In the genomic region with DNA sequence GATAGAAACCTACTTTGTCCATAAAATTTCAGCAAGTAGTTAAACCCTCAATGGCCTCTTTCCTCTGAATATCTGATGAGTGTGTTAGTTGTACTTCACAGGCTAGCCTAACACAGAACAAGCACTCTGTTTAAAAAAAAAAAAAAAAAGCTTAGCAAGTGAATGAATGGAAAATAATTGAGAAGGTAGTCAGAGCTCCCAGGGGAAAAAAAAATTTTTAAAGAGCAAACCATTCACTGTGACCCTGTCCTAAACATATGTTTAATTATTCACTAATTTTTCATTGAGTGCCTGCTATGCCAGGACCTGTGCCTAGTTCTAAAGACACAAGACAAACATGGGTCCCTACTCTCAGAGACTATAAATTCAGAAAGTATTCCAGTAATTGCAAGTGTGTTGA, we compare ENCODE assay signal across 16 cellular contexts.
"Had no signal": no experiment of that assay in that cellular context is flagged by ENCODE, and none has a peak within 500 bp of the region (broad histone marks: within the 10 kb centered on the region; RNA-seq: fewer than 3 reads in every experiment).

No MANE protein-coding gene starts in this region.

- H3K4me1 Mint-ChIP-seq: activated B cell treated with CpG ODN at 0.5 μM for 24 hours; activated CD4-positive, alpha-beta memory T cell treated with anti-CD3 and anti-CD28 coated beads, Interleukin-2, amount 10 ng/mL, durations not matched to agents 7 days and 5 days; activated CD8-positive, alpha-beta memory T cell treated with anti-CD3 and anti-CD28 coated beads, Interleukin-2, amount 10 ng/mL, durations not matched to agents 7 days and 5 days; naive thymus-derived CD4-positive, alpha-beta T cell had no signal

- H3K4me3 ChIP-seq: tibial nerve, uterus had no signal

- ATAC-seq: activated CD8-positive, alpha-beta memory T cell treated with anti-CD3 and anti-CD28 coated beads, Interleukin-2, amount 10 ng/mL, durations not matched to agents 7 days and 5 days; effector memory CD8-positive, alpha-beta T cell had no signal

- H2AFZ ChIP-seq: parathyroid adenoma had no signal

- DNase-seq: activated B cell treated with CpG ODN at 0.5 μM for 24 hours; activated CD4-positive, alpha-beta memory T cell treated with anti-CD3 and anti-CD28 coated beads, Interleukin-2, amount 10 ng/mL, durations not matched to agents 7 days and 5 days; activated CD4-positive, alpha-beta T cell treated with anti-CD3 and anti-CD28 coated beads for 4 hours; activated CD8-positive, alpha-beta memory T cell treated with anti-CD3 and anti-CD28 coated beads, Interleukin-2, amount 10 ng/mL, durations not matched to agents 7 days and 5 days; effector memory CD8-positive, alpha-beta T cell; glutamatergic neuron; mesendoderm; naive thymus-derived CD4-positive, alpha-beta T cell; stimulated activated CD8-positive, alpha-beta memory T cell treated with anti-CD3 and anti-CD28 coated beads, Interleukin-4, amount 100 ng/mL, for 48 hours; stimulated activated naive CD4-positive, alpha-beta T cell treated with Interleukin-2 at 50 U/mL for 16 hours; substantia nigra; uterus had no signal

- H3K27ac ChIP-seq: parathyroid adenoma, tibial nerve, uterus had no signal

- FAIRE-seq: keratinocyte had no signal

- H3K36me3 Mint-ChIP-seq: activated CD8-positive, alpha-beta memory T cell treated with anti-CD3 and anti-CD28 coated beads, Interleukin-2, amount 10 ng/mL, durations not matched to agents 7 days and 5 days; activated naive CD8-positive, alpha-beta T cell; naive thymus-derived CD4-positive, alpha-beta T cell had no signal

- H3K9ac ChIP-seq: parathyroid adenoma had no signal

- H3K4me3 Mint-ChIP-seq: activated B cell treated with CpG ODN at 0.5 μM for 24 hours; activated CD4-positive, alpha-beta memory T cell treated with anti-CD3 and anti-CD28 coated beads, Interleukin-2, amount 10 ng/mL, durations not matched to agents 7 days and 5 days; activated CD8-positive, alpha-beta memory T cell treated with anti-CD3 and anti-CD28 coated beads, Interleukin-2, amount 10 ng/mL, durations not matched to agents 7 days and 5 days; activated naive CD8-positive, alpha-beta T cell; effector memory CD8-positive, alpha-beta T cell; naive thymus-derived CD4-positive, alpha-beta T cell had no signal

- H3K27ac Mint-ChIP-seq: activated B cell treated with CpG ODN at 0.5 μM for 24 hours; activated CD4-positive, alpha-beta memory T cell treated with anti-CD3 and anti-CD28 coated beads, Interleukin-2, amount 10 ng/mL, durations not matched to agents 7 days and 5 days; activated CD8-positive, alpha-beta memory T cell treated with anti-CD3 and anti-CD28 coated beads, Interleukin-2, amount 10 ng/mL, durations not matched to agents 7 days and 5 days; activated naive CD8-positive, alpha-beta T cell; effector memory CD8-positive, alpha-beta T cell; naive thymus-derived CD4-positive, alpha-beta T cell had no signal

- H3K9me3 Mint-ChIP-seq: activated B cell treated with CpG ODN at 0.5 μM for 24 hours; activated CD4-positive, alpha-beta memory T cell treated with anti-CD3 and anti-CD28 coated beads, Interleukin-2, amount 10 ng/mL, durations not matched to agents 7 days and 5 days; effector memory CD8-positive, alpha-beta T cell had no signal

- H3K9me3 ChIP-seq: tibial nerve, uterus had no signal

- H3K79me2 ChIP-seq: parathyroid adenoma had no signal

- H3K36me3 ChIP-seq: tibial nerve, uterus had no signal

- H3K4me1 ChIP-seq: tibial nerve, uterus had no signal

- H3K27me3 ChIP-seq: tibial nerve, uterus had no signal

- H3K27me3 Mint-ChIP-seq: activated B cell treated with CpG ODN at 0.5 μM for 24 hours; effector memory CD8-positive, alpha-beta T cell had no signal
